20 cellular contexts compared by ENCODE assay signal in the genomic region with DNA sequence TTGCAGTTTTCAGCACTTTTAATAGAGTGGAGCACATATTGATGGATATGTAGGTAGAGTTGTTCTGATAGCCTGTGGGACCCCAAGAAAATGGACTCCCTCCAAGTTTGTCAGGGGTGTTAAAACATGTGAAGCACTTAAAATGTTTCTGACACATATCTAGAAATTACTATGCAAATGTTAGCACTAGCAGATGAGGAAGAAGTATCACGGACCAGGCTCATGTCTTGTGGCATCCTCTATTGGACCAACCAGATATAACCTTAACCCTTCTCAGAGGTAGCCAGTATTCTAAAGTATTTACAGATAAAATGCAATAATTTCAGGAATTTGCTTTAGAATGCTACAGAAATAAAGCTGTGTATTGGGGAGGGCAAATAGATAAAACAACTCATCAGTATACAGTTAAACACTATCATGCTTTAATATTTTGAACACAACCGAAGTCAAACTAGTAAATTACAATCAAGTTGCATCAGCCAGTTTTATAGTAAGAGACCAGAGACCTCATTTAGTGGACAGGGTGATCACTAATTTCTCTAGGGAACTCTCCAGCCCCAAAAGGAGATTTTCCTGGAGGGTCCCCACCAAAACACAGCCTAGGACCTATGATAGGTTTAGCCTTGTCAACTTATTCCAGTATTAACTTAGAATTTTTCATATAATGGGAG. TPM values are rescaled to one million over a fixed set of nuclear protein-coding genes. Genes with fewer than 3 reads are reported as not detected.
DNase-seq lines count a peak whose midpoint lies in the region; ATAC-seq and TF ChIP-seq lines count a peak whose summit lies in the region.
"Had no signal": no experiment of that assay in that cellular context is flagged by ENCODE, and none has a peak within 500 bp of the region (broad histone marks: within the 10 kb centered on the region; RNA-seq: fewer than 3 reads in every experiment).

No MANE protein-coding gene starts in this region.

- H3K4me1 ChIP-seq in SK-N-SH (ENCODE audit: control insufficient read depth in 1 of 2, insufficient read depth in 2 of 2, low read depth in 1 of 2, low read length in 1 of 2): no peaks in the 10 kb centered on the region; a peak in 2 of 4 replicates
- H3K4me1 ChIP-seq: BLaER1 had no signal

- no peak overlapping the region for H3K4me2 ChIP-seq in SK-N-SH
- H3K4me2 ChIP-seq: BLaER1 had no signal

- H3F3A ChIP-seq in SK-N-SH (replicated peaks; ENCODE audit: insufficient read depth): peaks cover 10% of the 10 kb centered on the region

- H3K27me3 Mint-ChIP-seq in HFFc6 (ENCODE audit: insufficient read depth): no peaks in the 10 kb centered on the region; the same call in 1 of the 2 replicates
- no peaks in the 10 kb centered on the region for H3K27me3 Mint-ChIP-seq in chondrocyte (ENCODE audit: low read depth)
- H3K27me3 Mint-ChIP-seq: IgD-negative memory B cell had no signal

- DNase-seq in AG10803 (ENCODE audit: low read depth): peak; percentile 60
- DNase-seq in HFFc6: no peak
- DNase-seq in SK-N-SH: no peak
- DNase-seq in chondrocyte (ENCODE audit: low spot score): no peak
- DNase-seq in MV-4-11 (lab: John Stamatoyannopoulos, UW): no peak
- DNase-seq in cerebellum (ENCODE audit: low spot score): no peak
- no peak for DNase-seq in stimulated activated CD4-positive, alpha-beta T cell treated with anti-CD3 and anti-CD28 coated beads, Interleukin-2, amount 100 ng/mL, for 24 hours
- DNase-seq: Calu3; CD8-positive, alpha-beta T cell; NCI-H1105; NCI-H1694; NCI-H2081 treated with DMSO at 0.1 percent for 48 hours; NCI-H510A treated with DMSO at 0.1 percent for 48 hours; NCI-H774; SHP77; T-helper 1 cell had no signal

- TF ChIP-seq EP300 in SK-N-SH (IDR thresholded peaks at IDR 0.05; ENCODE audit: borderline replicate concordance in 1 of 2, low read depth in 1 of 2, low read length in 1 of 2): no peak

- H3K27ac Mint-ChIP-seq in HFFc6 (peak overlapping the region; percentile 74), chondrocyte (ENCODE audit: unreplicated experiment) (peak overlapping the region; percentile 88)
- H3K27ac Mint-ChIP-seq: CD8-positive, alpha-beta T cell; IgD-negative memory B cell had no signal

- no peaks in the 10 kb centered on the region for H3K27me3 ChIP-seq in SK-N-SH (ENCODE audit: insufficient read depth)
- H3K27me3 ChIP-seq: BLaER1 had no signal

- H4K20me1 ChIP-seq in SK-N-SH (ENCODE audit: insufficient read depth): no peaks in the 10 kb centered on the region
- H4K20me1 ChIP-seq: BLaER1 had no signal

- H3K36me3 ChIP-seq in SK-N-SH (replicated peaks in 1 of 2; ENCODE audit: control insufficient read depth in 1 of 2, insufficient read depth in 2 of 2, low read length in 1 of 2): peaks cover 0 to 15% of the 10 kb centered on the region in 2 experiments
- H3K36me3 ChIP-seq: BLaER1 had no signal

- CTCF ChIA-PET in SK-N-SH (lab: Yijun Ruan, JAX): no interaction called here

- peaks cover 27% of the 10 kb centered on the region for H3K9me3 Mint-ChIP-seq in HFFc6
- peaks cover 21% of the 10 kb centered on the region for H3K9me3 Mint-ChIP-seq in chondrocyte (ENCODE audit: low read depth)

- TF ChIP-seq CTCF in AG10803 (conservative IDR thresholded peaks at IDR 0.05; ENCODE audit: low read length) (no peak), HFFc6 (IDR thresholded peaks at IDR 0.05) (no peak), SK-N-SH (IDR thresholded peaks at IDR 0.05) (no peak), chondrocyte (IDR thresholded peaks at IDR 0.05) (no peak)

- H2AFZ ChIP-seq in SK-N-SH (ENCODE audit: low read depth): no peak overlapping the region; the same call in 1 of the 2 replicates

- no peak overlapping the region; the same call in 1 of the 2 replicates for H3K9ac ChIP-seq in SK-N-SH
- H3K9ac ChIP-seq: BLaER1 had no signal

- H3K36me3 Mint-ChIP-seq in HFFc6 (ENCODE audit: low read depth) (peaks cover 28% of the 10 kb centered on the region), chondrocyte (ENCODE audit: low read depth) (peaks cover 10% of the 10 kb centered on the region)
- H3K36me3 Mint-ChIP-seq: CD8-positive, alpha-beta T cell; IgD-negative memory B cell had no signal

- H3K9me2 ChIP-seq in SK-N-SH: no peaks in the 10 kb centered on the region

- WGBS in SK-N-SH (ENCODE audit: low lambda C conversion rate): 98% methylated on average over 2 of the region's 2 CpGs

- H3K4me1 Mint-ChIP-seq in HFFc6 (ENCODE audit: low read depth) (peaks cover 35% of the 10 kb centered on the region), chondrocyte (ENCODE audit: low read depth) (peaks cover 23% of the 10 kb centered on the region)
- H3K4me1 Mint-ChIP-seq: IgD-negative memory B cell had no signal

- no peak overlapping the region for H3K4me3 ChIP-seq in AG10803 (ENCODE audit: low read length)
- no peak overlapping the region for H3K4me3 ChIP-seq in SK-N-SH (ENCODE audit: low read depth in 2 of 2, low read length in 1 of 2)
- H3K4me3 ChIP-seq: BLaER1 had no signal

- POLR2A ChIA-PET in SK-N-SH (lab: Yijun Ruan, JAX): no interaction called here

- TF ChIP-seq RAD21 in SK-N-SH (IDR thresholded peaks at IDR 0.05; ENCODE audit: low read length): no peak

- peak overlapping the region; percentile 69 to 76; a peak in 3 of 4 replicates for H3K27ac ChIP-seq in SK-N-SH (ENCODE audit: low read depth in 2 of 2, low read length in 1 of 2)
- H3K27ac ChIP-seq: BLaER1 had no signal

- H3K4me3 Mint-ChIP-seq in HFFc6 (peak overlapping the region; percentile 71; the same call in 1 of the 2 replicates), chondrocyte (ENCODE audit: unreplicated experiment) (no peak overlapping the region)
- H3K4me3 Mint-ChIP-seq: CD8-positive, alpha-beta T cell; IgD-negative memory B cell had no signal

- peaks cover 16% of the 10 kb centered on the region for H3K9me3 ChIP-seq in SK-N-SH
- H3K9me3 ChIP-seq: BLaER1 had no signal

- ATAC-seq in HG02759 (IDR thresholded peaks at IDR 0.05; ENCODE audit: unreplicated experiment): no peak
- ATAC-seq: CD8-positive, alpha-beta T cell; HCT116 had no signal

- no peaks in the 10 kb centered on the region for H3K79me2 ChIP-seq in SK-N-SH (ENCODE audit: insufficient read depth)

TF ChIP-seq in SK-N-SH, 30 proteins besides CTCF, POLR2A, EP300 and RAD21:
- no peak for TF ChIP-seq NFIC (IDR thresholded peaks at IDR 0.05; ENCODE audit: borderline replicate concordance)
- no peak for TF ChIP-seq RFX5 (IDR thresholded peaks at IDR 0.05; ENCODE audit: low read length)

RNA-seq across cellular contexts. Expression of a gene that starts 57.2 kb away (rescaled TPM):
- total RNA-seq in HFFc6 (2021; fragmentation: NEBNext Ultra II Directional; extraction: Animal tissue kit (Norgen Biotek cat#: 25700)): 100 to 1,000 TPM; 584 to 754 (median 609) TPM
- polyA plus RNA-seq in SK-N-SH (2012; rRNA removed): 248 and 298 TPM in 2 replicates
- 185 and 239 TPM in 2 replicates for polyA plus RNA-seq in SK-N-SH (2012; cell fraction: cytosol; rRNA removed)
- polyA plus RNA-seq in SK-N-SH (2012; cell fraction: nucleus; rRNA removed): 255 and 545 TPM in 2 replicates
- total RNA-seq in chondrocyte: 1,183 to 1,794 TPM (median 1,190 TPM) in 3 replicates
- 38.6 TPM for total RNA-seq in cerebellum
- polyA plus RNA-seq: IgD-negative memory B cell had no signal

Comparison
In these comparisons a context has a peak if more than half of its experiments do, and no peak if none do; other contexts are left out.
1. RNA of a gene that starts 57.2 kb away (total RNA-seq): 1,183 to 1,794 TPM in chondrocyte and 584 to 754 TPM in HFFc6; 38.6 TPM in cerebellum (single experiment); every median in the first group is over 10 times any median in the second.